9 cellular contexts compared by ENCODE assay signal in genomic region chr1:1431845-1432565, GRCh38. TPM values are rescaled to one million over a fixed set of nuclear protein-coding genes. Genes with fewer than 3 reads are reported as not detected.
DNase-seq lines count a peak whose midpoint lies in the region; ATAC-seq, FAIRE-seq and TF ChIP-seq lines count a peak whose summit lies in the region.
"Had no signal": no experiment of that assay in that cellular context is flagged by ENCODE, and none has a peak within 500 bp of the region (broad histone marks: within the 10 kb centered on the region; RNA-seq: fewer than 3 reads in every experiment).

No MANE protein-coding gene starts in this region.

- BruUV-seq in GM12878 (replicated peaks; lab: Mats Ljungman, UMichigan) = no TSS peak

- H3K27ac ChIP-seq in GM12878 (ENCODE audit: control insufficient read depth, insufficient read depth) (no peak overlapping the region), kidney (ENCODE audit: low read depth in 2 of 2, low read length in 2 of 2) (peak overlapping the region; percentile 72 to 91), gastrocnemius medialis (peak overlapping the region; percentile 76 to 81 (median 78))
- H3K27ac ChIP-seq in CD4-positive, alpha-beta T cell (ENCODE audit: low read depth, low read length) = no peak overlapping the region

- H3K9me3 ChIP-seq in GM12878 (replicated peaks; ENCODE audit: control insufficient read depth, insufficient read depth, low read length) (no peaks in the 10 kb centered on the region), kidney (ENCODE audit: control insufficient read depth in 1 of 2, low read length in 2 of 2) (no peaks in the 10 kb centered on the region), gastrocnemius medialis (no peaks in the 10 kb centered on the region)
- no peaks in the 10 kb centered on the region for H3K9me3 ChIP-seq in CD4-positive, alpha-beta T cell (ENCODE audit: control insufficient read depth, low read length)

- CTCF ChIA-PET in GM12878 (lab: Yijun Ruan, JAX) = no interaction called here
- CTCF ChIA-PET in CD4-positive, alpha-beta T cell (lab: Charles Lee) = no interaction called here

- no peak for TF ChIP-seq CTCF in GM13977 (IDR thresholded peaks at IDR 0.05; ENCODE audit: extremely low read depth, insufficient read depth, missing control alignments)
- TF ChIP-seq CTCF in GM12878 (IDR thresholded peaks at IDR 0.05 in 2 of 3, conservative IDR thresholded peaks at IDR 0.05 in 1 of 3; ENCODE audit: control insufficient read depth in 2 of 3, extremely low read depth in 1 of 3, insufficient read depth in 1 of 3, low read depth in 3 of 3, low read length in 3 of 3) = no peak
- no peak for TF ChIP-seq CTCF in kidney (IDR thresholded peaks at IDR 0.05; ENCODE audit: borderline replicate concordance, extremely low read depth, insufficient read depth)
- no peak for TF ChIP-seq CTCF in gastrocnemius medialis (IDR thresholded peaks at IDR 0.05 in 4 of 5, conservative IDR thresholded peaks at IDR 0.05 in 1 of 5)
- no peak for TF ChIP-seq CTCF in CD4-positive, alpha-beta T cell (IDR thresholded peaks at IDR 0.05)

- FAIRE-seq in GM12878 (lab: Jason Lieb, UNC) = no peak
- FAIRE-seq in kidney (lab: Jason Lieb, UNC) = no peak

- H3K4me3 Mint-ChIP-seq in CD4-positive, alpha-beta T cell = no peak overlapping the region

- H3K27me3 ChIP-seq in GM12878 (replicated peaks in 1 of 2; ENCODE audit: control insufficient read depth in 2 of 2, insufficient read depth in 2 of 2, low read length in 1 of 2) = peaks cover 0 to 13% of the 10 kb centered on the region in 2 experiments; a peak in 3 of 4 replicates
- peaks cover 6 to 15% (median 10%) of the 10 kb centered on the region in 3 donors for H3K27me3 ChIP-seq in gastrocnemius medialis
- peaks cover 57% of the 10 kb centered on the region for H3K27me3 ChIP-seq in CD4-positive, alpha-beta T cell (ENCODE audit: control insufficient read depth, insufficient read depth, low read length)

- TF ChIP-seq EP300 in GM12878 (IDR thresholded peaks at IDR 0.05; ENCODE audit: borderline replicate concordance in 1 of 2, control insufficient read depth in 1 of 2, low read depth in 2 of 2, low read length in 2 of 2) = no peak

- no peaks in the 10 kb centered on the region for H3K79me2 ChIP-seq in GM12878 (ENCODE audit: control insufficient read depth, insufficient read depth, low read length)

- no peak overlapping the region for H3K27ac Mint-ChIP-seq in CD4-positive, alpha-beta T cell
- H3K27ac Mint-ChIP-seq: activated naive CD4-positive, alpha-beta T cell treated with anti-CD3 and anti-CD28 coated beads, Interleukin-2, amount 50 U/mL, for 72 hours had no signal

- H3K4me1 ChIP-seq in GM12878 (ENCODE audit: control insufficient read depth, insufficient read depth, low read length) (peaks cover 17% of the 10 kb centered on the region), kidney (ENCODE audit: control insufficient read depth in 1 of 2, insufficient read depth in 1 of 2, low read depth in 1 of 2, low read length in 2 of 2) (peaks cover 6 to 40% of the 10 kb centered on the region in 2 donors), gastrocnemius medialis (peaks cover 32 to 61% of the 10 kb centered on the region in 2 donors)

- SMC1A ChIA-PET in GM12878 (lab: Charles Lee; ENCODE audit: uncharacterized antibody, unreplicated experiment) = no interaction called here

- DNase-seq in GM13977 (ENCODE audit: low spot score) = peak; percentile 39
- DNase-seq in GM12878 (ENCODE audit: low read depth, low spot score) = no peak
- peak; percentile 93 for DNase-seq in kidney
- DNase-seq in gastrocnemius medialis = peak in 1 of 2 donors; percentile 64
- no peak for DNase-seq in CD4-positive, alpha-beta T cell
- no peak for DNase-seq in CD1c-positive myeloid dendritic cell (ENCODE audit: extremely low spot score)

- no peak overlapping the region for H3K4me2 ChIP-seq in GM12878 (ENCODE audit: control insufficient read depth, insufficient read depth)

- H3K4me1 Mint-ChIP-seq in CD4-positive, alpha-beta T cell (ENCODE audit: low read depth) = no peaks in the 10 kb centered on the region

- in situ Hi-C loops in GM13977 (cut with MboI; ENCODE audit: low pct_unique_long_range_greater_than_20kb, low sequenced_read_pairs, unreplicated experiment) = no loop called here
- in situ Hi-C loops in GM12878 (cut with MboI) = no loop called here
- in situ Hi-C loops in gastrocnemius medialis (cut with MboI; ENCODE audit: low sequenced_read_pairs in 4 of 4) = no loop called here

- H4K20me1 ChIP-seq in GM12878 (ENCODE audit: control insufficient read depth, insufficient read depth) = no peaks in the 10 kb centered on the region

- H3K9ac ChIP-seq in GM12878 (ENCODE audit: control insufficient read depth, insufficient read depth, low read length) (no peak overlapping the region), kidney (ENCODE audit: low read length in 2 of 2) (peak overlapping the region in 1 of 2 donors; percentile 19)

- H3K4me3 ChIP-seq in GM12878 = no peak overlapping the region
- H3K4me3 ChIP-seq in kidney (ENCODE audit: low read length in 2 of 2) = no peak overlapping the region
- H3K4me3 ChIP-seq in gastrocnemius medialis = no peak overlapping the region

- RAD21 ChIA-PET in GM12878 (lab: Charles Lee; ENCODE audit: unreplicated experiment) = no interaction called here

- intact Hi-C loops in GM12878 (cut with micrococcal nuclease; ENCODE audit: unreplicated experiment) = no loop called here
- intact Hi-C loops in kidney (cut with DNase I) = no loop called here
- intact Hi-C loops in gastrocnemius medialis (cut with DNase I; ENCODE audit: low total_unique reads) = no loop called here
- intact Hi-C loops in CD4-positive, alpha-beta T cell (cut with DNase I, micrococcal nuclease) = no loop called here

- peaks cover 29% of the 10 kb centered on the region for H3K27me3 Mint-ChIP-seq in CD4-positive, alpha-beta T cell

- ATAC-seq in GM12878 (peak; percentile 8; the same call in 2 of the 3 replicates), gastrocnemius medialis (peak in 1 of 2 donors; percentile 25), HG03025 (IDR thresholded peaks at IDR 0.05; ENCODE audit: low FRiP score, unreplicated experiment) (no peak), GM19023 (IDR thresholded peaks at IDR 0.05; ENCODE audit: unreplicated experiment) (no peak)
- ATAC-seq in CD4-positive, alpha-beta T cell (ENCODE audit: poor library complexity) = no peak
- ATAC-seq: activated naive CD4-positive, alpha-beta T cell treated with anti-CD3 and anti-CD28 coated beads, Interleukin-2, amount 50 U/mL, for 72 hours had no signal

- POLR2A ChIA-PET in GM12878 (lab: Charles Lee) = interaction anchor here (0.6 to 1.0 kb wide), 2 partner anchors 14 to 16 kb away, joined by 3 to 8 read pairs; no protein-coding TSS in a partner anchor
- POLR2A ChIA-PET in CD4-positive, alpha-beta T cell (lab: Charles Lee) = no interaction called here

- no peak overlapping the region for H2AFZ ChIP-seq in GM12878 (ENCODE audit: control insufficient read depth, low read depth, low read length)

- no peaks in the 10 kb centered on the region for H3K36me3 ChIP-seq in GM12878 (ENCODE audit: control insufficient read depth in 2 of 2, insufficient read depth in 2 of 2, low read length in 1 of 2)
- no peaks in the 10 kb centered on the region for H3K36me3 ChIP-seq in kidney (ENCODE audit: control insufficient read depth in 1 of 2, insufficient read depth in 2 of 2, low read length in 2 of 2)
- no peaks in the 10 kb centered on the region for H3K36me3 ChIP-seq in gastrocnemius medialis

- H3K9me3 Mint-ChIP-seq in CD4-positive, alpha-beta T cell = no peaks in the 10 kb centered on the region
- H3K9me3 Mint-ChIP-seq: activated naive CD4-positive, alpha-beta T cell treated with anti-CD3 and anti-CD28 coated beads, Interleukin-2, amount 50 U/mL, for 72 hours had no signal

- TF ChIP-seq RAD21 in GM12878 (IDR thresholded peaks at IDR 0.05; ENCODE audit: insufficient read depth, low read depth, low read length) = no peak

- 38% methylated on average over 15 of the region's 20 CpGs for WGBS in GM12878 (ENCODE audit: insufficient coverage, insufficient replicate concordance, low lambda C conversion rate, missing lambda C conversion rate)

- no peaks in the 10 kb centered on the region for H3K36me3 Mint-ChIP-seq in CD4-positive, alpha-beta T cell (ENCODE audit: low read depth)
- H3K36me3 Mint-ChIP-seq: activated naive CD4-positive, alpha-beta T cell treated with anti-CD3 and anti-CD28 coated beads, Interleukin-2, amount 50 U/mL, for 72 hours had no signal

- TF ChIP-seq POLR2A in GM12878 (IDR thresholded peaks at IDR 0.05; ENCODE audit: low read depth, low read length) = no peak
- no peak for TF ChIP-seq POLR2A in gastrocnemius medialis (IDR thresholded peaks at IDR 0.05)

RNA-seq across cellular contexts. Expression of gene VWA1, which starts 3.5 kb away (rescaled TPM):
- 1.5 and 2.3 TPM in 2 replicates for total RNA-seq in GM12878 (2013; cell fraction: nucleolus; rRNA removed)
- 0.40 and 0.71 TPM in 2 replicates for total RNA-seq in GM12878 (2014; rRNA removed)
- total RNA-seq in GM12878 (2014; rRNA removed; fragmentation: Illumina TruSeq; extraction: Trizol) = 0.13 and 0.14 TPM in 2 replicates
- 1.7 and 1.8 TPM in 2 replicates for total RNA-seq in GM12878 (2021)
- 0.70 TPM for polyA plus RNA-seq in GM12878 (2011; ENCODE audit: low read depth)
- polyA plus RNA-seq in GM12878 (2011; rRNA removed) = 0.45 and 1.1 TPM in 2 replicates
- polyA plus RNA-seq in GM12878 (2011; cell fraction: cytosol; rRNA removed) = 1.4 and 2.3 TPM in 2 replicates
- 3.6 and 5.8 TPM in 2 replicates for polyA plus RNA-seq in GM12878 (2011; cell fraction: nucleus; rRNA removed)
- polyA plus RNA-seq in GM12878 (2012) = 4.1 and 4.9 TPM in 2 replicates
- 0.03 TPM in 1 of 2 replicates, not detected in the other for polyA plus RNA-seq in GM12878 (2014; fragmentation: Illumina TruSeq; extraction: Trizol)
- under 1 TPM in 1 of 2 experiments, not detected in 1; 0.02 TPM for polyA plus RNA-seq in GM12878 (2014; fragmentation: Nextera tagmentation; extraction: Ambion mirVana)
- 0.40 and 0.56 TPM in 2 replicates for polyA plus RNA-seq in GM12878 (2014; rRNA removed)
- under 1 TPM in 1 of 2 experiments, not detected in 1; 0.24 TPM for polyA plus RNA-seq in GM12878 (2016; fragmentation: Nextera tagmentation; extraction: Ambion mirVana)
- 0.51 and 0.88 TPM in 2 replicates for polyA minus RNA-seq in GM12878 (2011; rRNA and poly(A)+ RNA removed)
- polyA minus RNA-seq in GM12878 (2011; cell fraction: cytosol; rRNA and poly(A)+ RNA removed) = 0.42 and 0.80 TPM in 2 replicates
- polyA minus RNA-seq in GM12878 (2011; cell fraction: nucleus; rRNA and poly(A)+ RNA removed) = 1.7 and 1.8 TPM in 2 replicates
- 116 TPM for total RNA-seq in kidney
- polyA plus RNA-seq in kidney (ENCODE audit: insufficient read depth, low read depth, low replicate concordance) = 103 TPM
- 1 to 10 TPM; 2.1 to 8.3 (median 6.0) TPM for total RNA-seq in gastrocnemius medialis
- total RNA-seq in CD4-positive, alpha-beta T cell = not detected

RNA-seq across cellular contexts. Expression of gene ANKRD65, which starts 10.9 kb away (rescaled TPM):
- 1.2 and 1.8 TPM in 2 replicates for total RNA-seq in GM12878 (2013; cell fraction: nucleolus; rRNA removed)
- 0.17 and 0.33 TPM in 2 replicates for total RNA-seq in GM12878 (2014; rRNA removed)
- total RNA-seq in GM12878 (2014; rRNA removed; fragmentation: Illumina TruSeq; extraction: Trizol) = 0.18 and 0.45 TPM in 2 replicates
- total RNA-seq in GM12878 (2021) = 0.96 and 1.2 TPM in 2 replicates
- 0.42 TPM for polyA plus RNA-seq in GM12878 (2011; ENCODE audit: low read depth)
- polyA plus RNA-seq in GM12878 (2011; rRNA removed) = 0.12 and 0.24 TPM in 2 replicates
- 0.21 and 0.38 TPM in 2 replicates for polyA plus RNA-seq in GM12878 (2011; cell fraction: cytosol; rRNA removed)
- polyA plus RNA-seq in GM12878 (2011; cell fraction: nucleus; rRNA removed) = 2.0 and 2.3 TPM in 2 replicates
- polyA plus RNA-seq in GM12878 (2012) = 1.3 TPM in 2 replicates
- 0.14 and 0.29 TPM in 2 replicates for polyA plus RNA-seq in GM12878 (2014; fragmentation: Illumina TruSeq; extraction: Trizol)
- under 1 TPM; 0.05 to 0.15 TPM for polyA plus RNA-seq in GM12878 (2014; fragmentation: Nextera tagmentation; extraction: Ambion mirVana)
- 0.86 and 0.94 TPM in 2 replicates for polyA plus RNA-seq in GM12878 (2014; rRNA removed)
- 1 to 10 TPM; 1.8 to 2.8 TPM for polyA plus RNA-seq in GM12878 (2016; fragmentation: Nextera tagmentation; extraction: Ambion mirVana)
- polyA minus RNA-seq in GM12878 (2011; rRNA and poly(A)+ RNA removed) = 0.15 TPM in 1 of 2 replicates, not detected in the other
- not detected in 2 replicates for polyA minus RNA-seq in GM12878 (2011; cell fraction: cytosol; rRNA and poly(A)+ RNA removed)
- polyA minus RNA-seq in GM12878 (2011; cell fraction: nucleus; rRNA and poly(A)+ RNA removed) = 0.36 TPM in 1 of 2 replicates, not detected in the other
- 5.2 TPM for total RNA-seq in kidney
- 7.1 TPM for polyA plus RNA-seq in kidney (ENCODE audit: insufficient read depth, low read depth, low replicate concordance)
- 1 to 10 TPM in 3 of 4 donors, under 1 TPM in 1; 0.16 to 1.8 (median 1.3) TPM for total RNA-seq in gastrocnemius medialis
- total RNA-seq in CD4-positive, alpha-beta T cell = not detected

RNA-seq across cellular contexts. Expression of gene ATAD3C, which starts 17.5 kb away (rescaled TPM):
- total RNA-seq in GM12878 (2013; cell fraction: nucleolus; rRNA removed) = 1.4 and 2.7 TPM in 2 replicates
- total RNA-seq in GM12878 (2014; rRNA removed) (0.06 and 0.44 TPM in 2 replicates), GM12878 (2014; rRNA removed; fragmentation: Illumina TruSeq; extraction: Trizol) (0.41 and 0.63 TPM in 2 replicates), GM12878 (2021) (1.1 and 1.6 TPM in 2 replicates), kidney (10.0 TPM), gastrocnemius medialis (under 1 TPM in 1 of 4 donors, not detected in 3; 0.07 TPM)
- 3.2 TPM for polyA plus RNA-seq in GM12878 (2011; ENCODE audit: low read depth)
- polyA plus RNA-seq in GM12878 (2011; rRNA removed) (2.2 and 3.1 TPM in 2 replicates), GM12878 (2014; fragmentation: Illumina TruSeq; extraction: Trizol) (0.22 and 0.32 TPM in 2 replicates), GM12878 (2014; fragmentation: Nextera tagmentation; extraction: Ambion mirVana) (under 1 TPM; 0.03 to 0.13 TPM), GM12878 (2014; rRNA removed) (1.1 and 2.1 TPM in 2 replicates), GM12878 (2016; fragmentation: Nextera tagmentation; extraction: Ambion mirVana) (1 to 10 TPM; 2.1 to 2.9 TPM), kidney (ENCODE audit: insufficient read depth, low read depth, low replicate concordance) (14.3 TPM)
- 7.5 and 8.5 TPM in 2 replicates for polyA plus RNA-seq in GM12878 (2011; cell fraction: cytosol; rRNA removed)
- polyA plus RNA-seq in GM12878 (2011; cell fraction: nucleus; rRNA removed) = 1.8 and 3.0 TPM in 2 replicates
- polyA plus RNA-seq in GM12878 (2012) = 1.7 and 2.1 TPM in 2 replicates
- polyA minus RNA-seq in GM12878 (2011; rRNA and poly(A)+ RNA removed) = 0.29 and 2.3 TPM in 2 replicates
- 0.42 TPM in 1 of 2 replicates, not detected in the other for polyA minus RNA-seq in GM12878 (2011; cell fraction: cytosol; rRNA and poly(A)+ RNA removed)
- polyA minus RNA-seq in GM12878 (2011; cell fraction: nucleus; rRNA and poly(A)+ RNA removed) = 1.2 TPM in 1 of 2 replicates, not detected in the other
- total RNA-seq in CD4-positive, alpha-beta T cell = under 1 TPM; 0.28 to 0.74 TPM

RNA-seq across cellular contexts. Expression of gene MRPL20, which starts 24.9 kb away (rescaled TPM):
- 47.9 and 53.1 TPM in 2 replicates for total RNA-seq in GM12878 (2013; cell fraction: nucleolus; rRNA removed)
- total RNA-seq in GM12878 (2014; rRNA removed) = 205 and 223 TPM in 2 replicates
- total RNA-seq in GM12878 (2014; rRNA removed; fragmentation: Illumina TruSeq; extraction: Trizol) = 132 and 153 TPM in 2 replicates
- total RNA-seq in GM12878 (2021) = 141 and 149 TPM in 2 replicates
- 92.4 TPM for polyA plus RNA-seq in GM12878 (2011; ENCODE audit: low read depth)
- 143 and 146 TPM in 2 replicates for polyA plus RNA-seq in GM12878 (2011; rRNA removed)
- 168 and 192 TPM in 2 replicates for polyA plus RNA-seq in GM12878 (2011; cell fraction: cytosol; rRNA removed)
- 105 and 125 TPM in 2 replicates for polyA plus RNA-seq in GM12878 (2011; cell fraction: nucleus; rRNA removed)
- polyA plus RNA-seq in GM12878 (2012) = 151 and 170 TPM in 2 replicates
- 115 and 129 TPM in 2 replicates for polyA plus RNA-seq in GM12878 (2014; fragmentation: Illumina TruSeq; extraction: Trizol)
- polyA plus RNA-seq in GM12878 (2014; fragmentation: Nextera tagmentation; extraction: Ambion mirVana) = 100 to 1,000 TPM; 519 to 525 TPM
- 287 and 301 TPM in 2 replicates for polyA plus RNA-seq in GM12878 (2014; rRNA removed)
- polyA plus RNA-seq in GM12878 (2016; fragmentation: Nextera tagmentation; extraction: Ambion mirVana) = 100 to 1,000 TPM; 366 to 375 TPM
- polyA minus RNA-seq in GM12878 (2011; rRNA and poly(A)+ RNA removed) = 72.9 and 94.2 TPM in 2 replicates
- 54.8 and 63.4 TPM in 2 replicates for polyA minus RNA-seq in GM12878 (2011; cell fraction: cytosol; rRNA and poly(A)+ RNA removed)
- polyA minus RNA-seq in GM12878 (2011; cell fraction: nucleus; rRNA and poly(A)+ RNA removed) = 26.7 and 39.5 TPM in 2 replicates
- total RNA-seq in kidney = 103 TPM
- 221 TPM for polyA plus RNA-seq in kidney (ENCODE audit: insufficient read depth, low read depth, low replicate concordance)
- 100 to 1,000 TPM; 167 to 260 (median 203) TPM for total RNA-seq in gastrocnemius medialis
- total RNA-seq in CD4-positive, alpha-beta T cell = 100 to 1,000 TPM in 1 of 2 experiments, 10 to 100 TPM in 1; 99.9 to 103 TPM

RNA-seq across cellular contexts. Expression of gene CCNL2, which starts 32.9 kb away (rescaled TPM):
- total RNA-seq in GM12878 (2013; cell fraction: nucleolus; rRNA removed) = 379 and 418 TPM in 2 replicates
- total RNA-seq in GM12878 (2014; rRNA removed) (102 and 106 TPM in 2 replicates), GM12878 (2014; rRNA removed; fragmentation: Illumina TruSeq; extraction: Trizol) (42.5 and 43.2 TPM in 2 replicates), GM12878 (2021) (83.8 and 101 TPM in 2 replicates), kidney (199 TPM), gastrocnemius medialis (10 to 100 TPM; 35.0 to 91.1 (median 43.7) TPM)
- 37.9 TPM for polyA plus RNA-seq in GM12878 (2011; ENCODE audit: low read depth)
- polyA plus RNA-seq in GM12878 (2011; rRNA removed) (112 and 115 TPM in 2 replicates), GM12878 (2014; fragmentation: Illumina TruSeq; extraction: Trizol) (33.7 and 54.3 TPM in 2 replicates), GM12878 (2014; fragmentation: Nextera tagmentation; extraction: Ambion mirVana) (1 to 10 TPM; 2.1 to 5.5 TPM), GM12878 (2014; rRNA removed) (143 and 153 TPM in 2 replicates), GM12878 (2016; fragmentation: Nextera tagmentation; extraction: Ambion mirVana) (100 to 1,000 TPM; 100 to 102 TPM), kidney (ENCODE audit: insufficient read depth, low read depth, low replicate concordance) (72.0 TPM)
- polyA plus RNA-seq in GM12878 (2011; cell fraction: cytosol; rRNA removed) = 80.7 and 108 TPM in 2 replicates
- 831 and 868 TPM in 2 replicates for polyA plus RNA-seq in GM12878 (2011; cell fraction: nucleus; rRNA removed)
- 67.0 and 72.4 TPM in 2 replicates for polyA plus RNA-seq in GM12878 (2012)
- 59.9 and 80.8 TPM in 2 replicates for polyA minus RNA-seq in GM12878 (2011; rRNA and poly(A)+ RNA removed)
- polyA minus RNA-seq in GM12878 (2011; cell fraction: cytosol; rRNA and poly(A)+ RNA removed) = 21.0 and 30.3 TPM in 2 replicates
- polyA minus RNA-seq in GM12878 (2011; cell fraction: nucleus; rRNA and poly(A)+ RNA removed) = 105 and 145 TPM in 2 replicates
- total RNA-seq in CD4-positive, alpha-beta T cell = 100 to 1,000 TPM; 274 to 281 TPM

Comparison
In these comparisons a context has a peak if more than half of its experiments do, and no peak if none do; other contexts are left out.
1. DNase-seq: peak in GM13977 (single experiment) and kidney (single experiment); none in GM12878 (single experiment), CD4-positive, alpha-beta T cell (0 of 10) and CD1c-positive myeloid dendritic cell (single experiment).
2. H3K27ac ChIP-seq: peak in kidney (2 of 2) and gastrocnemius medialis (4 of 4); none in GM12878 (single experiment) and CD4-positive, alpha-beta T cell (single experiment).
3. RNA of gene VWA1, which starts 3.5 kb away (total RNA-seq): 116 TPM in kidney (single experiment); 2.1 to 8.3 TPM in gastrocnemius medialis, 0.13 to 2.3 TPM in GM12878 and not detected in CD4-positive, alpha-beta T cell; every median in the first group is over 10 times any median in the second.